8 cellular contexts compared by ENCODE assay signal in genomic region chr16:85026696-85027095, GRCh38. TPM values are rescaled to one million over a fixed set of nuclear protein-coding genes. Genes with fewer than 3 reads are reported as not detected.
DNase-seq lines count a peak whose midpoint lies in the region; ATAC-seq, FAIRE-seq and TF ChIP-seq lines count a peak whose summit lies in the region.

No MANE protein-coding gene starts in this region.

- peak overlapping the region; percentile 90 for H3K9ac ChIP-seq in astrocyte (ENCODE audit: low read length)

- no peak overlapping the region for H3K27ac ChIP-seq in astrocyte (ENCODE audit: low read depth, low read length)
- H3K27ac ChIP-seq in tibial artery = peak overlapping the region; percentile 73 to 86

- H3K36me3 ChIP-seq in astrocyte (ENCODE audit: insufficient read depth, low read length) (no peaks in the 10 kb centered on the region), tibial artery (no peaks in the 10 kb centered on the region)

- H3K4me2 ChIP-seq in astrocyte (ENCODE audit: low read length) = peak overlapping the region; percentile 97

- H3K36me3 Mint-ChIP-seq in activated T-cell treated with anti-CD3 and anti-CD28 coated beads, Interleukin-2, amount 50 U/mL, for 72 hours (ENCODE audit: insufficient read depth in 2 of 2) = peaks cover 0 to 2% of the 10 kb centered on the region in 2 donors
- H3K36me3 Mint-ChIP-seq in astrocyte (ENCODE audit: low read depth, unreplicated experiment) (peaks cover 2% of the 10 kb centered on the region), memory B cell (no peaks in the 10 kb centered on the region)

- intact Hi-C loops in tibial artery (cut with DNase I; ENCODE audit: low total_unique reads) = loop anchor here (5.0 kb wide), 1 partner anchor 729 kb away; no protein-coding TSS in a partner anchor

- no peak for ATAC-seq in activated T-cell treated with anti-CD3 and anti-CD28 coated beads, Interleukin-2, amount 50 U/mL, for 72 hours (replicated peaks in 1 of 2)
- ATAC-seq in memory B cell (ENCODE audit: low read depth) (no peak), HG03342 (IDR thresholded peaks at IDR 0.05; ENCODE audit: unreplicated experiment) (no peak)

- H3K27ac Mint-ChIP-seq in activated T-cell treated with anti-CD3 and anti-CD28 coated beads, Interleukin-2, amount 50 U/mL, for 72 hours = peak overlapping the region; percentile 58
- H3K27ac Mint-ChIP-seq in astrocyte (ENCODE audit: unreplicated experiment) (no peak overlapping the region), memory B cell (no peak overlapping the region)

- FAIRE-seq in astrocyte (lab: Jason Lieb, UNC) = no peak

- no peak for TF ChIP-seq CTCF in astrocyte (IDR thresholded peaks at IDR 0.05; ENCODE audit: insufficient read depth, low read depth, low read length)
- TF ChIP-seq CTCF in tibial artery (IDR thresholded peaks at IDR 0.05) = no peak

- peaks cover 17% of the 10 kb centered on the region for H4K20me1 ChIP-seq in astrocyte (ENCODE audit: insufficient read depth, low read length)

- H3K27me3 ChIP-seq in astrocyte (ENCODE audit: insufficient read depth, low read length) (no peaks in the 10 kb centered on the region), tibial artery (no peaks in the 10 kb centered on the region)

- no peak for DNase-seq in activated T-cell treated with anti-CD3 and anti-CD28 coated beads, Interleukin-2, amount 50 U/mL, for 72 hours
- DNase-seq in activated T-cell treated with anti-CD3 and anti-CD28 coated beads for 4 hours (no peak), astrocyte (ENCODE audit: low read depth) (no peak), memory B cell (ENCODE audit: low spot score in 2 of 2) (no peak), tibial artery (no peak), NCI-H1092 treated with DMSO at 0.1 percent for 48 hours (lab: John Stamatoyannopoulos, UW) (no peak), foreskin melanocyte (no peak)

- H3K9me3 ChIP-seq in astrocyte (ENCODE audit: insufficient read depth, low read depth, low read length) (no peaks in the 10 kb centered on the region), tibial artery (no peaks in the 10 kb centered on the region)

- H3K9me3 Mint-ChIP-seq in activated T-cell treated with anti-CD3 and anti-CD28 coated beads, Interleukin-2, amount 50 U/mL, for 72 hours = no peaks in the 10 kb centered on the region
- no peaks in the 10 kb centered on the region for H3K9me3 Mint-ChIP-seq in astrocyte (ENCODE audit: unreplicated experiment)
- H3K9me3 Mint-ChIP-seq in memory B cell = no peaks in the 10 kb centered on the region

- H3K4me1 ChIP-seq in astrocyte (ENCODE audit: insufficient read depth, low read length) (peaks cover 19% of the 10 kb centered on the region), tibial artery (peaks cover 0 to 33% (median 20%) of the 10 kb centered on the region in 4 donors)

- H3K4me3 Mint-ChIP-seq in activated T-cell treated with anti-CD3 and anti-CD28 coated beads, Interleukin-2, amount 50 U/mL, for 72 hours = peak overlapping the region; percentile 83 to 95
- H3K4me3 Mint-ChIP-seq in astrocyte (ENCODE audit: unreplicated experiment) = peak overlapping the region; percentile 88
- peak overlapping the region; percentile 60 for H3K4me3 Mint-ChIP-seq in memory B cell

- H3K4me3 ChIP-seq in astrocyte (ENCODE audit: insufficient read depth, low read depth, low read length) (peak overlapping the region; percentile 84), tibial artery (peak overlapping the region; percentile 64 to 79)

- H3K4me1 Mint-ChIP-seq in activated T-cell treated with anti-CD3 and anti-CD28 coated beads, Interleukin-2, amount 50 U/mL, for 72 hours (ENCODE audit: low read depth) = peaks cover 52% of the 10 kb centered on the region
- H3K4me1 Mint-ChIP-seq in astrocyte (ENCODE audit: low read depth, unreplicated experiment) = peaks cover 17% of the 10 kb centered on the region
- peaks cover 29% of the 10 kb centered on the region for H3K4me1 Mint-ChIP-seq in memory B cell

- no peak overlapping the region for H2AFZ ChIP-seq in astrocyte (ENCODE audit: low read depth, low read length)

- H3K27me3 Mint-ChIP-seq in activated T-cell treated with anti-CD3 and anti-CD28 coated beads, Interleukin-2, amount 50 U/mL, for 72 hours (ENCODE audit: low read depth) = no peaks in the 10 kb centered on the region
- H3K27me3 Mint-ChIP-seq in astrocyte (ENCODE audit: low read depth, unreplicated experiment) (peaks cover 4% of the 10 kb centered on the region), memory B cell (no peaks in the 10 kb centered on the region)

- H3K79me2 ChIP-seq in astrocyte (ENCODE audit: insufficient read depth, low read length) = peaks cover 5% of the 10 kb centered on the region

RNA-seq across cellular contexts. Expression of gene KIAA0513, which starts 0.9 kb away (rescaled TPM):
- 10 to 100 TPM; 10.6 to 14.5 TPM for total RNA-seq in activated T-cell treated with anti-CD3 and anti-CD28 coated beads, Interleukin-2, amount 50 U/mL, for 72 hours
- 6.2 and 7.5 TPM in 2 replicates for total RNA-seq in astrocyte

RNA-seq across cellular contexts. Expression of gene ZDHHC7, which starts 15.4 kb away (rescaled TPM):
- 10 to 100 TPM; 27.5 to 33.7 TPM for total RNA-seq in activated T-cell treated with anti-CD3 and anti-CD28 coated beads, Interleukin-2, amount 50 U/mL, for 72 hours
- total RNA-seq in astrocyte = 56.2 and 59.2 TPM in 2 replicates
